12 cellular contexts compared by ENCODE assay signal in genomic region chr17:49341356-49341755, GRCh38. TPM values are rescaled to one million over a fixed set of nuclear protein-coding genes. Genes with fewer than 3 reads are reported as not detected.
DNase-seq lines count a peak whose midpoint lies in the region; ATAC-seq and TF ChIP-seq lines count a peak whose summit lies in the region.
"Had no signal": no experiment of that assay in that cellular context is flagged by ENCODE, and none has a peak within 500 bp of the region (broad histone marks: within the 10 kb centered on the region; RNA-seq: fewer than 3 reads in every experiment).

No MANE protein-coding gene starts in this region.

- TF ChIP-seq POLR2A in spleen (IDR thresholded peaks at IDR 0.05) = no peak

- peaks cover 25 to 90% (median 67%) of the 10 kb centered on the region in 6 donors for H3K4me1 ChIP-seq in spleen
- H3K4me1 ChIP-seq: A549 had no signal

- WGBS in spleen, 5 donors = 39 to 68% (median 50%) methylated on average over 5 of the region's 5 CpGs

- no peak overlapping the region for H3K4me3 ChIP-seq in MG63
- H3K4me3 ChIP-seq in choroid plexus epithelial cell (ENCODE audit: low read depth, low read length) = no peak overlapping the region
- H3K4me3 ChIP-seq in spleen = peak overlapping the region in 1 of 8 donors; percentile 45
- H3K4me3 ChIP-seq in coronary artery = no peak overlapping the region
- H3K4me3 ChIP-seq: A549 had no signal

- intact Hi-C loops in activated CD4-positive, alpha-beta T cell treated with anti-CD3 and anti-CD28 coated beads, Interleukin-2, amount 10 ng/mL, durations not matched to agents 24 days and 14 days (cut with micrococcal nuclease) = loop anchor here (5.0 kb wide), 2 partner anchors 124 to 149 kb away; no protein-coding TSS in a partner anchor
- intact Hi-C loops in spleen (cut with DNase I; ENCODE audit: low total_unique reads) = no loop called here

- no peaks in the 10 kb centered on the region for H3K27me3 ChIP-seq in MG63
- H3K27me3 ChIP-seq in spleen (replicated peaks in 1 of 7) = no peaks in the 10 kb centered on the region

- TF ChIP-seq CTCF in choroid plexus epithelial cell (conservative IDR thresholded peaks at IDR 0.05; ENCODE audit: low read depth, low read length) = no peak
- TF ChIP-seq CTCF in spleen (IDR thresholded peaks at IDR 0.05 in 8 of 11, conservative IDR thresholded peaks at IDR 0.05 in 3 of 11) = no peak
- TF ChIP-seq CTCF in coronary artery (IDR thresholded peaks at IDR 0.05) = no peak

- DNase-seq in activated CD4-positive, alpha-beta T cell treated with anti-CD3 and anti-CD28 coated beads, Interleukin-2, amount 10 ng/mL, durations not matched to agents 24 days and 14 days = no peak
- no peak for DNase-seq in activated CD4-positive, alpha-beta T cell treated with anti-CD3 and anti-CD28 coated beads for 4 hours
- DNase-seq in MG63 = peak; percentile 26
- peak; percentile 27 for DNase-seq in choroid plexus epithelial cell (ENCODE audit: low read depth)
- no peak for DNase-seq in spleen
- DNase-seq in hippocampal formation (lab: John Stamatoyannopoulos, UW) = no peak
- no peak for DNase-seq in coronary artery (ENCODE audit: low spot score)
- DNase-seq: activated CD8-positive, alpha-beta memory T cell treated with anti-CD3 and anti-CD28 coated beads, Interleukin-2, amount 50 U/mL, for 4 hours; NCI-H1694; NCI-H82 had no signal

- H3K36me3 ChIP-seq in MG63 = no peaks in the 10 kb centered on the region
- no peaks in the 10 kb centered on the region for H3K36me3 ChIP-seq in spleen

- peaks cover 46% of the 10 kb centered on the region for H3K4me1 Mint-ChIP-seq in activated CD4-positive, alpha-beta T cell treated with anti-CD3 and anti-CD28 coated beads, Interleukin-2, amount 10 ng/mL, durations not matched to agents 24 days and 14 days

- peak overlapping the region; percentile 60 for H3K4me3 Mint-ChIP-seq in activated CD4-positive, alpha-beta T cell treated with anti-CD3 and anti-CD28 coated beads, Interleukin-2, amount 10 ng/mL, durations not matched to agents 24 days and 14 days

- H3K27ac Mint-ChIP-seq in activated CD4-positive, alpha-beta T cell treated with anti-CD3 and anti-CD28 coated beads, Interleukin-2, amount 10 ng/mL, durations not matched to agents 24 days and 14 days = peak overlapping the region; percentile 80

- no peaks in the 10 kb centered on the region for H3K9me3 Mint-ChIP-seq in activated CD4-positive, alpha-beta T cell treated with anti-CD3 and anti-CD28 coated beads, Interleukin-2, amount 10 ng/mL, durations not matched to agents 24 days and 14 days

- H3K27me3 Mint-ChIP-seq in activated CD4-positive, alpha-beta T cell treated with anti-CD3 and anti-CD28 coated beads, Interleukin-2, amount 10 ng/mL, durations not matched to agents 24 days and 14 days = peaks cover 8% of the 10 kb centered on the region

- peak overlapping the region; percentile 29 to 84 (median 76) for H3K27ac ChIP-seq in spleen
- H3K27ac ChIP-seq in coronary artery = no peak overlapping the region
- H3K27ac ChIP-seq: A549 had no signal

- H3K9me3 ChIP-seq in MG63 (no peaks in the 10 kb centered on the region), spleen (no peaks in the 10 kb centered on the region)
- H3K9me3 ChIP-seq: A549 had no signal

- H3K36me3 Mint-ChIP-seq in activated CD4-positive, alpha-beta T cell treated with anti-CD3 and anti-CD28 coated beads, Interleukin-2, amount 10 ng/mL, durations not matched to agents 24 days and 14 days (ENCODE audit: low read depth) = peaks cover 12% of the 10 kb centered on the region

- ATAC-seq in GM18867 (IDR thresholded peaks at IDR 0.05; ENCODE audit: unreplicated experiment) = no peak
- ATAC-seq: A549 had no signal

RNA-seq across cellular contexts. Expression of gene ZNF652, which starts 20.7 kb away (rescaled TPM):
- total RNA-seq in activated CD4-positive, alpha-beta T cell treated with anti-CD3 and anti-CD28 coated beads, Interleukin-2, amount 10 ng/mL, durations not matched to agents 24 days and 14 days = 4.5 and 5.5 TPM in 2 replicates
- total RNA-seq in MG63 (2014; rRNA removed; shearing (Covaris generic); ENCODE audit: low replicate concordance) = 5.5 and 8.1 TPM in 2 replicates
- total RNA-seq in spleen = 10 to 100 TPM; 51.4 to 73.9 (median 57.5) TPM
- polyA plus RNA-seq in spleen = 10 to 100 TPM; 18.2 to 26.6 (median 23.3) TPM

Comparison
In these comparisons a context has a peak if more than half of its experiments do, and no peak if none do; other contexts are left out.
1. DNase-seq: peak in MG63 (single experiment) and choroid plexus epithelial cell (single experiment); none in activated CD4-positive, alpha-beta T cell treated with anti-CD3 and anti-CD28 coated beads, Interleukin-2, amount 10 ng/mL, durations not matched to agents 24 days and 14 days (single experiment), activated CD4-positive, alpha-beta T cell treated with anti-CD3 and anti-CD28 coated beads for 4 hours (0 of 2), spleen (single experiment), hippocampal formation (0 of 2) and coronary artery (single experiment).
2. H3K27ac ChIP-seq: peak in spleen (8 of 8); none in coronary artery (0 of 2).